8 cellular contexts compared by ENCODE assay signal in the genomic region with DNA sequence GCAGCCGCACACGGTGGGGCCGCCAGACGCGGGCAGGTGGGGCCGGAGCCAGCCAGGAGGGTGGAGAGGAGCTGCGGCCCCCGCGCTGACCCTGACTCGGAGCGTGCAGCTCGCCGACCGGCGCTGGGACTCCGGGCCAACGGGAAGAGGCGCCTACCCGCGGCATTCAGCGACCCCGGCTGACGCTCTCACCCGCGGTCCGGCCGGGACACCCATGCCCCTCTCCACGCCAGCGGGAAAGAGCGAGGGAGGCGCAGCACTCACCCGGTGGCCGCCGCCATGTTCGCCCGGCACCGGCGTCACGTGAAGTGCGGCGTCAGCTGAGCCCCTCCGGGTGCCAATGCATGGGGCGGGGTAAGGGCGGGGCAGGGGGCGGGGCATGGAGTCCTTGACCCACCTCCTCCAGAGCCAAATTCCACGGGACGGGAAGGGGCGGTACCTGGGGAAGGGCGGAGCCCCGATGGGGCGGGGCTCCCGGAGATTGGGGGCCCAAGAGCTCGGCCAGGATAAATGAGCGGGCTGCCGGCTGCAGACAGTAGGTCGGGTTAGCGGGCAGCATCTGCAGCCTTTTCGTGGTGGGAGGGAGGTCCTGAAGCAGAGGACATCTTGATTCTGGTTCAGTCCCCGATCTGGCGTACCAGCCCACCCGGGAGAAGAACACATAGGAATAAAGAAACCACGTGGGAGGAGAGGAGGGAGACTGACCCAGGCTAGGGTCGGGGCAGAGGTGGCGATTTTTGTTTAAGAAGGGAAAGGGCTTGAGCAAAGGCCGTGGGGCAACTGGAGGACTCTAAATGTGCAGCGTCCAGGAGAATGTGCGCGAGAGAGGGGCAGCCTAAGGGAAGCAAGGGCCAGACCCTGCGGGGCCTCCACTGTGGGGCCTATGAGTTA. TPM values are rescaled to one million over a fixed set of nuclear protein-coding genes. Genes with fewer than 3 reads are reported as not detected.
DNase-seq lines count a peak whose midpoint lies in the region; ATAC-seq and TF ChIP-seq lines count a peak whose summit lies in the region.

A gene (minus strand): TSS at position 312 of the 891 bp plus-strand sequence. CDS start 31 bp downstream, at position 281.

- peaks cover 11 to 19% (median 13%) of the 10 kb centered on the region in 4 donors for H3K4me1 ChIP-seq in transverse colon

- H3K4me3 ChIP-seq in GM08714 (ENCODE audit: low read length) (peak within 1 kb of the TSS; percentile 96), transverse colon (peak within 1 kb of the TSS; percentile 70 to 99 (median 81))

- peak; percentile 68 for TF ChIP-seq POLR2A in transverse colon (IDR thresholded peaks at IDR 0.05)

- peak; percentile 82 for DNase-seq in NCI-H1105 treated with DMSO at 0.1 percent for 48 hours (lab: John Stamatoyannopoulos, UW)
- DNase-seq in SW480 (ENCODE audit: low spot score): peak; percentile 90
- peak; percentile 87 for DNase-seq in activated naive CD8-positive, alpha-beta T cell treated with anti-CD3 and anti-CD28 coated beads, Interleukin-2, amount 50 U/mL, for 24 hours
- DNase-seq in cardiac septum (ENCODE audit: low spot score): peak; percentile 95
- DNase-seq in pons (ENCODE audit: low spot score): peak; percentile 92
- peak; percentile 90 for DNase-seq in transverse colon

- intact Hi-C loops in cardiac septum (cut with DNase I): no loop called here
- intact Hi-C loops in transverse colon (cut with DNase I; ENCODE audit: low total_unique reads): no loop called here

- H3K27ac ChIP-seq in transverse colon: peak within 1 kb of the TSS; percentile 24 to 76 (median 70)

- no peaks in the 10 kb centered on the region for H3K9me3 Mint-ChIP-seq in activated naive CD8-positive, alpha-beta T cell treated with anti-CD3 and anti-CD28 coated beads, Interleukin-2, amount 50 U/mL, for 24 hours

- H3K27ac Mint-ChIP-seq in activated naive CD8-positive, alpha-beta T cell treated with anti-CD3 and anti-CD28 coated beads, Interleukin-2, amount 50 U/mL, for 24 hours: peak within 1 kb of the TSS; percentile 81

- H3K36me3 Mint-ChIP-seq in activated naive CD8-positive, alpha-beta T cell treated with anti-CD3 and anti-CD28 coated beads, Interleukin-2, amount 50 U/mL, for 24 hours (ENCODE audit: low read depth): no peaks in the 10 kb centered on the region

- peak within 1 kb of the TSS; percentile 91 for H3K4me3 Mint-ChIP-seq in activated naive CD8-positive, alpha-beta T cell treated with anti-CD3 and anti-CD28 coated beads, Interleukin-2, amount 50 U/mL, for 24 hours

- H3K27me3 ChIP-seq in transverse colon: no peaks in the 10 kb centered on the region

- peaks cover 20% of the 10 kb centered on the region for H3K4me1 Mint-ChIP-seq in activated naive CD8-positive, alpha-beta T cell treated with anti-CD3 and anti-CD28 coated beads, Interleukin-2, amount 50 U/mL, for 24 hours

- no peaks in the 10 kb centered on the region for H3K36me3 ChIP-seq in transverse colon

- H3K9me3 ChIP-seq in transverse colon: no peaks in the 10 kb centered on the region

- peak; percentile 86 for ATAC-seq in HG02588 (IDR thresholded peaks at IDR 0.05; ENCODE audit: unreplicated experiment)
- peak; percentile 92 for ATAC-seq in activated naive CD8-positive, alpha-beta T cell treated with anti-CD3 and anti-CD28 coated beads, Interleukin-2, amount 50 U/mL, for 24 hours

- TF ChIP-seq CTCF in transverse colon (IDR thresholded peaks at IDR 0.05): no peak

- no peaks in the 10 kb centered on the region for H3K27me3 Mint-ChIP-seq in activated naive CD8-positive, alpha-beta T cell treated with anti-CD3 and anti-CD28 coated beads, Interleukin-2, amount 50 U/mL, for 24 hours

- in situ Hi-C loops in transverse colon (cut with MboI; ENCODE audit: low pct_ligation_motif_present in 1 of 4, low pct_unique_long_range_greater_than_20kb in 1 of 4, low sequenced_read_pairs in 3 of 4): no loop called here

- no peak for TF ChIP-seq EP300 in transverse colon (IDR thresholded peaks at IDR 0.05; ENCODE audit: low read depth)

- 7 to 14% methylated on average over 10 to 47 of the region's 69 CpGs for WGBS in transverse colon (ENCODE audit: low coverage in 1 of 2), 2 donors

RNA-seq across cellular contexts. Expression of the gene that starts here (rescaled TPM):
- 30.1 TPM for total RNA-seq in cardiac septum
- 100 to 1,000 TPM in 3 of 4 donors, 10 to 100 TPM in 1; 92.6 to 323 (median 218) TPM for total RNA-seq in transverse colon

Comparison
In these comparisons a context has a peak if more than half of its experiments do, and no peak if none do; other contexts are left out.
1. Peak in every context shown above with its lines: DNase-seq, ATAC-seq, H3K4me3 ChIP-seq and H3K27ac ChIP-seq.